Comparison of ENCODE assay signal across 8 cellular contexts in genomic region chr1:110963666-110964399, GRCh38. TPM values are rescaled to one million over a fixed set of nuclear protein-coding genes. Genes with fewer than 3 reads are reported as not detected.
A peak's percentile ranks its signal among the peaks of the same experiment; 100 is the strongest.
DNase-seq lines count a peak whose midpoint lies in the region; ATAC-seq and TF ChIP-seq lines count a peak whose summit lies in the region.

Gene LRIF1, minus strand, starts transcription at chr1:110963922. Its CDS starts 234 bp downstream, at chr1:110963688.

- TF ChIP-seq CTCF in chondrocyte (IDR thresholded peaks at IDR 0.05): peak; percentile 60
- peak; percentile 43 for TF ChIP-seq CTCF in kidney epithelial cell (IDR thresholded peaks at IDR 0.05; ENCODE audit: insufficient read depth, low read length, poor library complexity, severe bottlenecking)

- H3K36me3 ChIP-seq in kidney epithelial cell (ENCODE audit: control insufficient read depth, insufficient read depth, low read length): no peaks in the 10 kb centered on the region

- H3K4me3 Mint-ChIP-seq in chondrocyte (ENCODE audit: unreplicated experiment): peak within 1 kb of the TSS; percentile 72

- peaks cover 16% of the 10 kb centered on the region for H3K9me3 Mint-ChIP-seq in chondrocyte (ENCODE audit: low read depth)

- H3K27me3 ChIP-seq in kidney epithelial cell (ENCODE audit: control insufficient read depth, insufficient read depth, low read length): no peaks in the 10 kb centered on the region

- peaks cover 26% of the 10 kb centered on the region for H3K4me1 Mint-ChIP-seq in chondrocyte (ENCODE audit: low read depth)

- H3K4me3 ChIP-seq in kidney epithelial cell (ENCODE audit: low read depth, low read length): peak within 1 kb of the TSS; percentile 75

- H3K27ac Mint-ChIP-seq in chondrocyte (ENCODE audit: unreplicated experiment): peak within 1 kb of the TSS; percentile 94

- peaks cover 2% of the 10 kb centered on the region for H3K36me3 Mint-ChIP-seq in chondrocyte (ENCODE audit: low read depth)

- peak; percentile 98 for DNase-seq in AG20443 (ENCODE audit: low spot score)
- DNase-seq in NCI-H510A (lab: John Stamatoyannopoulos, UW): peak; percentile 99
- DNase-seq in activated CD4-positive, alpha-beta T cell treated with anti-CD3 and anti-CD28 coated beads for 24 hours (ENCODE audit: low read depth in 2 of 2): peak; percentile 99
- DNase-seq in chondrocyte (ENCODE audit: low spot score): peak; percentile 99
- DNase-seq in kidney epithelial cell (ENCODE audit: low read depth): peak; percentile 99
- DNase-seq in stimulated activated CD4-positive, alpha-beta T cell treated with anti-CD3 and anti-CD28 coated beads, Interleukin-15, amount 100 ng/mL, for 48 hours (ENCODE audit: low read depth in 2 of 2): peak; percentile 100

- peak; percentile 98 for ATAC-seq in GM19035 (IDR thresholded peaks at IDR 0.05; ENCODE audit: unreplicated experiment)
- peak; percentile 95 for ATAC-seq in HG03354 (IDR thresholded peaks at IDR 0.05; ENCODE audit: poor library complexity, severe bottlenecking, unreplicated experiment)

- H3K27me3 Mint-ChIP-seq in chondrocyte (ENCODE audit: low read depth): peaks cover 7% of the 10 kb centered on the region

RNA-seq across cellular contexts. Expression of gene LRIF1, which starts in this region (rescaled TPM):
- total RNA-seq in chondrocyte (9.1 to 10.3 TPM (median 9.5 TPM) in 3 replicates), kidney epithelial cell (26.4 and 33.1 TPM in 2 replicates)

Comparison
In these comparisons a context has a peak if more than half of its experiments do, and no peak if none do; other contexts are left out.
1. Peak in every context shown above with its lines: DNase-seq, ATAC-seq and H3K4me3 ChIP-seq.